ENCODE assay signal across 9 cellular contexts in the genomic region with DNA sequence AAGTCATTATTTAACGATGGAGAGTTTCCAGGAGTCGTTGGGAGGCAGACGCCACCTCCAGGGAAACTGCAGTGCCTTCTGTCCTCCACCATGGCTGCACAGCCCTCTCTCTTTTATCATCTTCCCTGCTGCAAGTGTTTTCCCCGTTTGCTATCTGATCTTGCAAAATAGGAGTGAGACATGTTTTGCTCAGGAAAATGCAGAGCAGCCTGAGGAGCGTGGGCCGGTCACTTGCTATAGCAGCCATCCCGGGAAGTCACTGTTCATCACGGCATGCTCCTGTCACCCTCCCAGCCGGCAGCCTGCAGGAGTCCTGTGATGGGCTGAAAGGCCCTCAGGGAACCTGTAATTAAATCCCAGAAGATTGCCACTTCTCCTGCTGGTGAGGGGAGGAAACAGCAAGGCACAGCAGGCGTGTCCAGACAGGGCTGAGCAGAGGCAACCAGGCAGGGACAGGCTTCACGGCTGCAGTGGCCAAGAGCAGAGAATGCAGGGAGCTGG.
A peak's percentile ranks its signal among the peaks of the same experiment; 100 is the strongest.
DNase-seq lines count a peak whose midpoint lies in the region; ATAC-seq and TF ChIP-seq lines count a peak whose summit lies in the region.
"Had no signal": no experiment of that assay in that cellular context is flagged by ENCODE, and none has a peak within 500 bp of the region (broad histone marks: within the 10 kb centered on the region; RNA-seq: fewer than 3 reads in every experiment).

No MANE protein-coding gene starts in this region.

- H3K36me3 ChIP-seq in GM23248 (ENCODE audit: low read depth) (no peaks in the 10 kb centered on the region), mammary epithelial cell (ENCODE audit: insufficient read depth, low read length) (no peaks in the 10 kb centered on the region), neuronal stem cell (replicated peaks in 1 of 2; ENCODE audit: control insufficient read depth in 2 of 2, insufficient read depth in 2 of 2, low read length in 2 of 2) (no peaks in the 10 kb centered on the region), transverse colon (no peaks in the 10 kb centered on the region), left lung (no peaks in the 10 kb centered on the region)

- H3K9me3 ChIP-seq in GM23248 (ENCODE audit: low read depth), result no peaks in the 10 kb centered on the region
- no peaks in the 10 kb centered on the region for H3K9me3 ChIP-seq in mammary epithelial cell (replicated peaks; ENCODE audit: insufficient read depth, low read length)
- H3K9me3 ChIP-seq in neuronal stem cell (replicated peaks in 1 of 2; ENCODE audit: control insufficient read depth in 2 of 2, insufficient read depth in 1 of 2, low read depth in 1 of 2, low read length in 2 of 2), result no peaks in the 10 kb centered on the region
- H3K9me3 ChIP-seq in transverse colon, result no peaks in the 10 kb centered on the region
- H3K9me3 ChIP-seq in left lung, result no peaks in the 10 kb centered on the region

- H3K14ac ChIP-seq in neuronal stem cell (ENCODE audit: low read length), result no peak overlapping the region

- BruUV-seq in mammary epithelial cell (replicated peaks; lab: Mats Ljungman, UMichigan), result no TSS peak

- H3K9me3 Mint-ChIP-seq in activated T-helper 17 cell treated with anti-CD3 and anti-CD28 coated beads, Interleukin-2, amount 50 U/mL, for 72 hours, result no peaks in the 10 kb centered on the region

- no peak overlapping the region for H3K23ac ChIP-seq in neuronal stem cell (ENCODE audit: low read depth, low read length, poor library complexity)

- 1 to 4% methylated on average over 11 of the region's 11 CpGs for WGBS in GM23248 (ENCODE audit: low coverage in 1 of 2, low lambda C conversion rate in 2 of 2, missing lambda C conversion rate in 2 of 2), 2 experiments
- 5% methylated on average over 11 of the region's 11 CpGs for WGBS in mammary epithelial cell (ENCODE audit: low coverage, missing lambda C conversion rate)
- no CpG with 5 or more reads among the region's 11 CpGs for WGBS in neuronal stem cell (ENCODE audit: extremely low coverage in 2 of 2, insufficient read length in 2 of 2, insufficient replicate concordance in 1 of 2), 2 donors
- WGBS in transverse colon (ENCODE audit: low coverage in 1 of 2), 2 donors, result 13 to 18% methylated on average over 4 to 11 of the region's 11 CpGs

- in situ Hi-C loops in GM23248 (cut with MboI) (no loop called here), mammary epithelial cell (cut with MboI; ENCODE audit: low sequenced_read_pairs in 2 of 2) (no loop called here), transverse colon (cut with MboI; ENCODE audit: low pct_ligation_motif_present in 1 of 4, low pct_unique_long_range_greater_than_20kb in 1 of 4, low sequenced_read_pairs in 3 of 4) (no loop called here)

- no peak overlapping the region for H4K91ac ChIP-seq in neuronal stem cell (ENCODE audit: low read depth, low read length, poor library complexity)

- peak; percentile 59 to 66 for TF ChIP-seq CTCF in mammary epithelial cell (conservative IDR thresholded peaks at IDR 0.05 in 1 of 2, IDR thresholded peaks at IDR 0.05 in 1 of 2; ENCODE audit: extremely low read depth in 1 of 2, insufficient read depth in 1 of 2, low read depth in 1 of 2, low read length in 2 of 2)
- TF ChIP-seq CTCF in transverse colon (IDR thresholded peaks at IDR 0.05), result peak in 1 of 5 experiments; percentile 6
- no peak for TF ChIP-seq CTCF in left lung (IDR thresholded peaks at IDR 0.05)

- H3K79me2 ChIP-seq in GM23248 (ENCODE audit: insufficient read depth), result no peaks in the 10 kb centered on the region
- H3K79me2 ChIP-seq in mammary epithelial cell (ENCODE audit: insufficient read depth, low read length), result no peaks in the 10 kb centered on the region

- H3K4me1 ChIP-seq in GM23248 (ENCODE audit: insufficient read depth), result no peaks in the 10 kb centered on the region
- H3K4me1 ChIP-seq in mammary epithelial cell (ENCODE audit: insufficient read depth, low read length), result peaks cover 8% of the 10 kb centered on the region
- no peaks in the 10 kb centered on the region for H3K4me1 ChIP-seq in neuronal stem cell (ENCODE audit: control insufficient read depth in 2 of 2, insufficient read depth in 1 of 2, low read depth in 1 of 2, low read length in 2 of 2)
- H3K4me1 ChIP-seq in transverse colon, result no peaks in the 10 kb centered on the region
- H3K4me1 ChIP-seq in left lung, result no peaks in the 10 kb centered on the region

- no peaks in the 10 kb centered on the region for H3K9me2 ChIP-seq in GM23248 (ENCODE audit: insufficient read depth)

- H3K4me2 ChIP-seq in GM23248 (ENCODE audit: unreplicated experiment) (no peak overlapping the region), mammary epithelial cell (ENCODE audit: insufficient read depth, low read depth, low read length) (no peak overlapping the region), neuronal stem cell (ENCODE audit: insufficient read depth, low read length, poor library complexity, severe bottlenecking) (peak overlapping the region; percentile 15)

- no peak overlapping the region for H3K4ac ChIP-seq in neuronal stem cell (ENCODE audit: low read length)

- no peak for TF ChIP-seq POLR2A in transverse colon (IDR thresholded peaks at IDR 0.05)

- no peaks in the 10 kb centered on the region for H3K79me1 ChIP-seq in neuronal stem cell (ENCODE audit: low read depth, low read length)

- H2BK12ac ChIP-seq in neuronal stem cell (ENCODE audit: low read length), result no peak overlapping the region

- no peak overlapping the region for H2AK5ac ChIP-seq in neuronal stem cell (ENCODE audit: low read depth, low read length)

- DNase-seq in GM23248 (peak; percentile 15), NCI-H2171 treated with DMSO at 0.1 percent for 48 hours (lab: John Stamatoyannopoulos, UW) (peak; percentile 98), mammary epithelial cell (peak; percentile 52), neuronal stem cell (ENCODE audit: low spot score) (peak; percentile 35), transverse colon (no peak), left lung (no peak)
- DNase-seq: T-helper 17 cell had no signal

- no peaks in the 10 kb centered on the region for H3K27me3 ChIP-seq in GM23248 (replicated peaks; ENCODE audit: insufficient read depth)
- H3K27me3 ChIP-seq in mammary epithelial cell (ENCODE audit: insufficient read depth, low read length), result no peaks in the 10 kb centered on the region
- peaks cover 0 to 11% (median 2%) of the 10 kb centered on the region in 3 experiments for H3K27me3 ChIP-seq in neuronal stem cell (ENCODE audit: control insufficient read depth in 3 of 3, insufficient read depth in 3 of 3, low read depth in 1 of 3, low read length in 3 of 3)
- peaks cover 5% of the 10 kb centered on the region for H3K27me3 ChIP-seq in transverse colon
- peaks cover 0 to 54% of the 10 kb centered on the region in 2 donors for H3K27me3 ChIP-seq in left lung

- H4K20me1 ChIP-seq in GM23248 (ENCODE audit: insufficient read depth) (no peaks in the 10 kb centered on the region), mammary epithelial cell (ENCODE audit: insufficient read depth, low read length) (no peaks in the 10 kb centered on the region)

- no peaks in the 10 kb centered on the region for H3K36me3 Mint-ChIP-seq in activated T-helper 17 cell treated with anti-CD3 and anti-CD28 coated beads, Interleukin-2, amount 50 U/mL, for 72 hours (ENCODE audit: low read depth)

- H2BK120ac ChIP-seq in neuronal stem cell (ENCODE audit: low read depth, low read length), result no peak overlapping the region

- H3K27ac ChIP-seq in GM23248 (no peak overlapping the region), mammary epithelial cell (ENCODE audit: insufficient read depth, low read depth, low read length) (no peak overlapping the region), neuronal stem cell (replicated peaks; ENCODE audit: low read length) (no peak overlapping the region), transverse colon (no peak overlapping the region), left lung (no peak overlapping the region)

- H2AFZ ChIP-seq in GM23248 (no peak overlapping the region), mammary epithelial cell (ENCODE audit: low read depth, low read length) (no peak overlapping the region), neuronal stem cell (ENCODE audit: low read length) (peak overlapping the region; percentile 70)

- H2BK15ac ChIP-seq in neuronal stem cell (ENCODE audit: low read length), result no peak overlapping the region

- dilution Hi-C loops in mammary epithelial cell (cut with HindIII; ENCODE audit: low sequenced_read_pairs), result loop anchor here (5.0 kb wide), 2 partner anchors 62 to 107 kb away; no protein-coding TSS in a partner anchor

- no peak overlapping the region for H3K18ac ChIP-seq in neuronal stem cell (ENCODE audit: low read length)

- no peaks in the 10 kb centered on the region for H3K4me1 Mint-ChIP-seq in activated T-helper 17 cell treated with anti-CD3 and anti-CD28 coated beads, Interleukin-2, amount 50 U/mL, for 72 hours

- H4K8ac ChIP-seq in neuronal stem cell (ENCODE audit: low read depth, low read length), result no peak overlapping the region

- no peak overlapping the region for H3K4me3 Mint-ChIP-seq in activated T-helper 17 cell treated with anti-CD3 and anti-CD28 coated beads, Interleukin-2, amount 50 U/mL, for 72 hours
- H3K4me3 Mint-ChIP-seq: T-helper 17 cell had no signal

- intact Hi-C loops in mammary epithelial cell (cut with micrococcal nuclease), result no loop called here
- intact Hi-C loops in transverse colon (cut with DNase I; ENCODE audit: low total_unique reads), result no loop called here
- intact Hi-C loops in left lung (cut with DNase I), result no loop called here

- CTCF ChIA-PET in mammary epithelial cell (lab: Charles Lee; ENCODE audit: low non-redundant PET), result no interaction called here

- ATAC-seq in activated T-helper 17 cell treated with anti-CD3 and anti-CD28 coated beads, Interleukin-2, amount 50 U/mL, for 72 hours (replicated peaks), result no peak
- ATAC-seq in HG03354 (IDR thresholded peaks at IDR 0.05; ENCODE audit: poor library complexity, severe bottlenecking, unreplicated experiment) (no peak), left lung (no peak)
- ATAC-seq: T-helper 17 cell had no signal

- H3K4me3 ChIP-seq in GM23248 (no peak overlapping the region), mammary epithelial cell (replicated peaks in 1 of 3; ENCODE audit: insufficient read depth in 1 of 3, low read depth in 2 of 3, low read length in 3 of 3) (no peak overlapping the region), neuronal stem cell (ENCODE audit: low read length in 2 of 2) (no peak overlapping the region), transverse colon (no peak overlapping the region), left lung (no peak overlapping the region)

- peaks cover 6% of the 10 kb centered on the region; the same call in 1 of the 2 replicates for H3F3A ChIP-seq in GM23248 (ENCODE audit: insufficient read depth)

- no peak for TF ChIP-seq EP300 in transverse colon (IDR thresholded peaks at IDR 0.05; ENCODE audit: low read depth)

- H2BK5ac ChIP-seq in neuronal stem cell (ENCODE audit: low read length), result no peak overlapping the region

- no peak overlapping the region for H3K9ac ChIP-seq in GM23248
- H3K9ac ChIP-seq in mammary epithelial cell (ENCODE audit: insufficient read depth, low read length), result no peak overlapping the region
- no peak overlapping the region for H3K9ac ChIP-seq in neuronal stem cell (ENCODE audit: low read depth, low read length, poor library complexity)

- no peak overlapping the region for H3K27ac Mint-ChIP-seq in activated T-helper 17 cell treated with anti-CD3 and anti-CD28 coated beads, Interleukin-2, amount 50 U/mL, for 72 hours
- H3K27ac Mint-ChIP-seq: T-helper 17 cell had no signal

- H3K27me3 Mint-ChIP-seq in activated T-helper 17 cell treated with anti-CD3 and anti-CD28 coated beads, Interleukin-2, amount 50 U/mL, for 72 hours, result peaks cover 45% of the 10 kb centered on the region

Comparison
In these comparisons a context has a peak if more than half of its experiments do, and no peak if none do; other contexts are left out.
1. DNase-seq: peak in GM23248 (single experiment), NCI-H2171 treated with DMSO at 0.1 percent for 48 hours (single experiment), mammary epithelial cell (single experiment) and neuronal stem cell (single experiment); none in transverse colon (single experiment) and left lung (0 of 2).
2. CTCF ChIP-seq: peak in mammary epithelial cell (2 of 2); none in left lung (0 of 2).